1 cellular context compared by ENCODE assay signal in the genomic region with DNA sequence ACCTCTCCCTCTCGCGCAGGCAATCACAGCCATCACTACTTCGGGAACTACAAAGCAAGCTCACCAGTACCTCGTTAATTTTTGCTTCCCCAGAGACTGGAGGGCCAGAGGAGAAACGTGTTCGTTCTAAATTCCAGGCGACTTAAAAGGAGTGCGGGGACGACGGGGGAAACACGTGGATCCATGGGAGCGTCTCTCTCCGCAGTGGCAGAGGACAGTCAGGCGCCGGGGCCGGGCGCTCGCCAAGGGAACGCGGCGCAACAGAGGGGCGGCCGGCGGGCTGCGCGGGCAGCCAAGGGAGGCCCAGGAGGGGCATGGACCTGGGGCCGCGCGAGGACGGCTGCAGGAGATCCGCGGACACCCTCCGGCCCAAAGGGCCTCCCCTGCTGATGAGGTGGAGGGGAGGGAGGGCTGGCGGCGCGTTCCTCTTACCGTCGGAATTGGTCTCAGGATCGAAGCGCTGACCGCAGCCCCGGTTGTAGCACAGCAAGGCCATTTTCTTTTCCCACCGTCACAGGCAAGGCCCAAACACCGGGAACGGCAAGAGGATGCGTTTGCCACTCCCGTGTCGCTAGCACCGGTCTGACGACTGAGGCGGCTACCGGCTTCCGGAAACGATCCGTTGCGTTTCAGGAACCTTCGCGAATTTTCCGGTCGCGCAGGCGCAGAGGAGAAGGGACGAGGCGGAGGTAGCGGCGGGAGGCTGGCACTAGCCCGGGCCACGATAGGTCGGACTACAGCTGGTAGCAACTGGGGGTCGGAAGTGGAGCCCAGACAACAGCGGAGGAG.
TF ChIP-seq lines count a peak whose summit lies in the region.

A gene (minus strand): TSS at position 591 of the 789 bp plus-strand sequence. CDS start 95 bp downstream, at position 496.

TF ChIP-seq in HepG2, 621 proteins besides CTCF, POLR2A, EP300 and RAD21 (continued from another document):
- TF ChIP-seq ZNF230 (CRISPR knock-in tag; IDR thresholded peaks at IDR 0.05) = 0 out of 2 replicates have a peak, but pooled peaks have one; percentile 25
- no peak; the same call in 1 of the 2 replicates for TF ChIP-seq RARG (CRISPR knock-in tag; IDR thresholded peaks at IDR 0.05; ENCODE audit: low read depth)
- TF ChIP-seq ZFAT (CRISPR knock-in tag; conservative IDR thresholded peaks at IDR 0.05) = no peak
- 0 out of 2 replicates have a peak, but pooled peaks have one; percentile 6 for TF ChIP-seq HOXA9 (CRISPR knock-in tag; IDR thresholded peaks at IDR 0.05; ENCODE audit: borderline replicate concordance)
TF ChIP-seq in HepG2: peak in this region for 199.
